In the genomic region with DNA sequence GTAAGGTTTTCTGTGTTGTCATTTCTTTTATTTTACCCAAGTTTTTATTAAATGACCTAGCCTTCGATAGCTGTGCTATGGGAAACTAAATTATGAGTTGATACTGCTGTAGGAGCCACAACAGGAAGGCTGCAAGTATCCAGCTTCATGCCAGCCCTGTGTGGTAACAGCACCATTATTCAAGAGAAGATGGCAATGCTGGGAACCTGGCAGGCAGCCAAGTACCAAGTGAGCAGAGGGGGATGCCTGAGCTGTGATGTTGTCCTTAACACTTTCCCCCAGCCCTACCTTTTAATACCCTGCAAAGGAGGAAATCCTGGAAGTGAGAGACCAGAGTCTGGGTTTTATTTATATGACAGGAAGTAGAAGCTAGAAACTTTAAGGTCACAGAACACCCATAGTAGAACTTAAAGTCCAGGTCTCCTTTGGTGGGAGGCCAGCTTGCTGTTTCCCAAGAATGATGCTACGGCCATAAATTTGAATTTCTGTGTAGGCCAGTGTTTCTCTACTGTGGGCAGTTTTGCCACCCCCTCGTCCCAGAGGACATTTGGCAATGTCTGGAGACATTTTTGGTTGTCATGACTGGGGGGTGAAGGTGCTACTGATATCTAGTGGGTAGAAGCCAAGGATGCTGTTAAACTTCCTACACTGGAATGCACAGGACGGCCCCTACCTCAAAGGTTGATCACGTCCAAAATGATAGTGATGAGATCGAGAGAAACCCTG, we compare ENCODE assay signal across 11 cellular contexts. TPM values are rescaled to one million over a fixed set of nuclear protein-coding genes. Genes with fewer than 3 reads are reported as not detected.
DNase-seq lines count a peak whose midpoint lies in the region; ATAC-seq, FAIRE-seq and TF ChIP-seq lines count a peak whose summit lies in the region.
"Had no signal": no experiment of that assay in that cellular context is flagged by ENCODE, and none has a peak within 500 bp of the region (broad histone marks: within the 10 kb centered on the region; RNA-seq: fewer than 3 reads in every experiment).

No MANE protein-coding gene starts in this region.

- H3K27ac Mint-ChIP-seq in activated naive CD4-positive, alpha-beta T cell treated with anti-CD3 and anti-CD28 coated beads for 36 hours = no peak overlapping the region
- H3K27ac Mint-ChIP-seq: memory B cell, type B pancreatic cell had no signal

- H3K27me3 Mint-ChIP-seq in activated naive CD4-positive, alpha-beta T cell treated with anti-CD3 and anti-CD28 coated beads for 36 hours (ENCODE audit: low read depth) = no peaks in the 10 kb centered on the region
- H3K27me3 Mint-ChIP-seq: memory B cell had no signal

- no peak overlapping the region for H3K4me3 Mint-ChIP-seq in activated naive CD4-positive, alpha-beta T cell treated with anti-CD3 and anti-CD28 coated beads for 36 hours
- H3K4me3 Mint-ChIP-seq: memory B cell, type B pancreatic cell had no signal

- peak; percentile 22 for DNase-seq in activated naive CD4-positive, alpha-beta T cell treated with anti-CD3 and anti-CD28 coated beads for 36 hours
- no peak for DNase-seq in activated naive CD4-positive, alpha-beta T cell (lab: John Stamatoyannopoulos, UW)
- DNase-seq in NCI-H1092 treated with DMSO at 0.1 percent for 48 hours (lab: John Stamatoyannopoulos, UW) (peak; percentile 42), UCSD-AML1 (lab: John Stamatoyannopoulos, UW; ENCODE audit: unreplicated experiment) (peak; percentile 35), myocyte (ENCODE audit: low read depth) (peak; percentile 61), inferior parietal cortex (ENCODE audit: extremely low spot score) (no peak), GM12892 (ENCODE audit: insufficient read length) (no peak)
- DNase-seq: T-helper 1 cell had no signal

- no peak for ATAC-seq in HG03520 (IDR thresholded peaks at IDR 0.05; ENCODE audit: unreplicated experiment)

- CTCF ChIA-PET in activated naive CD4-positive, alpha-beta T cell treated with anti-CD3 and anti-CD28 coated beads for 36 hours (lab: Charles Lee) = interaction anchor here (0.6 to 1.2 kb wide), 3 partner anchors 8 to 269 kb away, joined by 4 to 7 read pairs (median 5); no protein-coding TSS in a partner anchor

- TF ChIP-seq POLR2A in GM12892 (IDR thresholded peaks at IDR 0.05; ENCODE audit: low read depth, low read length) = no peak

- H3K9me3 Mint-ChIP-seq in activated naive CD4-positive, alpha-beta T cell treated with anti-CD3 and anti-CD28 coated beads for 36 hours = no peaks in the 10 kb centered on the region
- H3K9me3 Mint-ChIP-seq: memory B cell, type B pancreatic cell had no signal

- intact Hi-C loops in activated naive CD4-positive, alpha-beta T cell treated with anti-CD3 and anti-CD28 coated beads for 36 hours (cut with micrococcal nuclease) = no loop called here

- H3K4me1 Mint-ChIP-seq in activated naive CD4-positive, alpha-beta T cell treated with anti-CD3 and anti-CD28 coated beads for 36 hours (ENCODE audit: low read depth) = peaks cover 26% of the 10 kb centered on the region
- H3K4me1 Mint-ChIP-seq: memory B cell had no signal

- no peaks in the 10 kb centered on the region for H3K36me3 Mint-ChIP-seq in activated naive CD4-positive, alpha-beta T cell treated with anti-CD3 and anti-CD28 coated beads for 36 hours (ENCODE audit: low read depth)
- H3K36me3 Mint-ChIP-seq: memory B cell, type B pancreatic cell had no signal

- no peak for FAIRE-seq in GM12892 (lab: Jason Lieb, UNC)

RNA-seq across cellular contexts. Expression of a gene that starts 9.2 kb away (rescaled TPM):
- 1 to 10 TPM; 8.8 to 9.2 TPM for total RNA-seq in activated naive CD4-positive, alpha-beta T cell treated with anti-CD3 and anti-CD28 coated beads for 36 hours
- total RNA-seq in myocyte = 4.3 and 5.1 TPM in 2 replicates
- 3.4 TPM for polyA plus RNA-seq in myocyte (2012)
- 1.4 TPM for polyA plus RNA-seq in GM12892 (2012; ENCODE audit: missing spikeins)

Comparison
In these comparisons a context has a peak if more than half of its experiments do, and no peak if none do; other contexts are left out.
1. DNase-seq: peak in activated naive CD4-positive, alpha-beta T cell treated with anti-CD3 and anti-CD28 coated beads for 36 hours (single experiment), NCI-H1092 treated with DMSO at 0.1 percent for 48 hours (single experiment), UCSD-AML1 (single experiment) and myocyte (single experiment); none in activated naive CD4-positive, alpha-beta T cell (0 of 4), inferior parietal cortex (single experiment) and GM12892 (single experiment).